17 cellular contexts compared by ENCODE assay signal in the genomic region with DNA sequence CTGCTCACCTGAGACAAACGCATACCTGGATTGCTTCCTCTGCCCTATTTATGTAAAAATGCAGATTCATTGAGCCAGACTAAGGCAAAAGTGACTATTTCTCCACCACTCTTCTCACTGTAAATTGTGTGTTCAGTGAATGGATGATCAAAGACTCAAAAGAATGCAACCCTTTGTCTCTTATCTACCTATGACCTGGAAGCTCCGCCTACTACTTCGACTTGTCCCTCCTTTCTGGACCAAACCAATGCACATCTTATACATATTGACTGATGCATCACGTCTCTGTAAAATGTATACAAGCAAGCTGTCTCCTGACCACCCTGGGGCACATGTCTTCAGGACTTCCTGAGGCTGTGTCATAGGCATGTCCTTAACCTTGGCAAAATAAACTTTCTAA.
"Had no signal": no experiment of that assay in that cellular context is flagged by ENCODE, and none has a peak within 500 bp of the region (broad histone marks: within the 10 kb centered on the region; RNA-seq: fewer than 3 reads in every experiment).

No MANE protein-coding gene starts in this region.

- H3K36me3 ChIP-seq: right atrium auricular region, transverse colon had no signal

- H3K4me3 Mint-ChIP-seq: activated B cell treated with CpG ODN at 0.5 μM for 24 hours; activated CD4-positive, alpha-beta T cell treated with anti-CD3 and anti-CD28 coated beads, Interleukin-2, amount 10 ng/mL, durations not matched to agents 24 days and 14 days; activated naive CD4-positive, alpha-beta T cell treated with anti-CD3 and anti-CD28 coated beads for 36 hours; central memory CD8-positive, alpha-beta T cell; dendritic cell treated with granulocyte-macrophage colony-stimulating factor and Interleukin-4, amounts not matched to agents 40 ng/mL and 50 ng/mL, for 4 days; effector memory CD8-positive, alpha-beta T cell; mesothelial cell of epicardium; stimulated activated effector memory CD8-positive, alpha-beta T cell treated with anti-CD3 and anti-CD28 coated beads, Interleukin-12 subunit alpha, Interleukin-12 subunit beta, amount 100 ng/mL, for 72 hours had no signal

- H3K9me3 ChIP-seq: body of pancreas, right atrium auricular region, transverse colon had no signal

- H3K4me3 ChIP-seq: body of pancreas, right atrium auricular region, transverse colon had no signal

- H3K9me3 Mint-ChIP-seq: activated B cell treated with CpG ODN at 0.5 μM for 24 hours; activated CD4-positive, alpha-beta T cell treated with anti-CD3 and anti-CD28 coated beads, Interleukin-2, amount 10 ng/mL, durations not matched to agents 24 days and 14 days; activated naive CD4-positive, alpha-beta T cell treated with anti-CD3 and anti-CD28 coated beads for 36 hours; dendritic cell treated with granulocyte-macrophage colony-stimulating factor and Interleukin-4, amounts not matched to agents 40 ng/mL and 50 ng/mL, for 4 days; mesothelial cell of epicardium had no signal

- H3K9ac ChIP-seq: parathyroid adenoma had no signal

- H3K4me1 Mint-ChIP-seq: activated CD4-positive, alpha-beta T cell treated with anti-CD3 and anti-CD28 coated beads, Interleukin-2, amount 10 ng/mL, durations not matched to agents 24 days and 14 days; central memory CD8-positive, alpha-beta T cell; stimulated activated effector memory CD8-positive, alpha-beta T cell treated with anti-CD3 and anti-CD28 coated beads, Interleukin-12 subunit alpha, Interleukin-12 subunit beta, amount 100 ng/mL, for 72 hours had no signal

- H3K27me3 ChIP-seq: body of pancreas, right atrium auricular region, transverse colon had no signal

- H2AFZ ChIP-seq: parathyroid adenoma had no signal

- H3K79me2 ChIP-seq: parathyroid adenoma had no signal

- ATAC-seq: body of pancreas; effector memory CD8-positive, alpha-beta T cell; stimulated activated effector memory CD8-positive, alpha-beta T cell treated with anti-CD3 and anti-CD28 coated beads, Interleukin-12 subunit alpha, Interleukin-12 subunit beta, amount 100 ng/mL, for 72 hours had no signal

- H3K36me3 Mint-ChIP-seq: mesothelial cell of epicardium; stimulated activated effector memory CD8-positive, alpha-beta T cell treated with anti-CD3 and anti-CD28 coated beads, Interleukin-12 subunit alpha, Interleukin-12 subunit beta, amount 100 ng/mL, for 72 hours had no signal

- H3K27ac Mint-ChIP-seq: activated B cell treated with CpG ODN at 0.5 μM for 24 hours; activated CD4-positive, alpha-beta T cell treated with anti-CD3 and anti-CD28 coated beads, Interleukin-2, amount 10 ng/mL, durations not matched to agents 24 days and 14 days; activated naive CD4-positive, alpha-beta T cell treated with anti-CD3 and anti-CD28 coated beads for 36 hours; dendritic cell treated with granulocyte-macrophage colony-stimulating factor and Interleukin-4, amounts not matched to agents 40 ng/mL and 50 ng/mL, for 4 days; effector memory CD8-positive, alpha-beta T cell; stimulated activated effector memory CD8-positive, alpha-beta T cell treated with anti-CD3 and anti-CD28 coated beads, Interleukin-12 subunit alpha, Interleukin-12 subunit beta, amount 100 ng/mL, for 72 hours had no signal

- H3K27me3 Mint-ChIP-seq: activated B cell treated with CpG ODN at 0.5 μM for 24 hours; activated CD4-positive, alpha-beta T cell treated with anti-CD3 and anti-CD28 coated beads, Interleukin-2, amount 10 ng/mL, durations not matched to agents 24 days and 14 days; central memory CD8-positive, alpha-beta T cell; dendritic cell treated with granulocyte-macrophage colony-stimulating factor and Interleukin-4, amounts not matched to agents 40 ng/mL and 50 ng/mL, for 4 days; effector memory CD8-positive, alpha-beta T cell had no signal

- H3K4me1 ChIP-seq: body of pancreas, parathyroid adenoma, transverse colon had no signal

- DNase-seq: activated B cell treated with CpG ODN at 0.5 μM for 24 hours; activated CD4-positive, alpha-beta T cell treated with anti-CD3 and anti-CD28 coated beads, Interleukin-2, amount 10 ng/mL, durations not matched to agents 24 days and 14 days; activated naive CD4-positive, alpha-beta T cell treated with anti-CD3 and anti-CD28 coated beads for 36 hours; body of pancreas; effector memory CD8-positive, alpha-beta T cell; hippocampal formation; kidney glomerular epithelial cell; small intestine; T-helper 1 cell; transverse colon had no signal

- H3K27ac ChIP-seq: body of pancreas, epithelial cell of prostate, parathyroid adenoma, right atrium auricular region, transverse colon had no signal
